ENCODE assay signal across 19 cellular contexts in genomic region chr13:106382569-106382968, GRCh38.
A peak's percentile ranks its signal among the peaks of the same experiment; 100 is the strongest.
DNase-seq lines count a peak whose midpoint lies in the region; ATAC-seq and TF ChIP-seq lines count a peak whose summit lies in the region.
"Had no signal": no experiment of that assay in that cellular context is flagged by ENCODE, and none has a peak within 500 bp of the region (broad histone marks: within the 10 kb centered on the region; RNA-seq: fewer than 3 reads in every experiment).

No MANE protein-coding gene starts in this region.

- TF ChIP-seq POLR2A in HCT116 (IDR thresholded peaks at IDR 0.05; ENCODE audit: borderline replicate concordance, extremely low read depth, insufficient read depth, insufficient read length): no peak

- POLR2A ChIA-PET in HCT116 (lab: Charles Lee): no interaction called here

- no peak overlapping the region for H3K14ac ChIP-seq in trophoblast cell (ENCODE audit: low read length)

- no TSS peak for BruUV-seq in HCT116 (replicated peaks; lab: Mats Ljungman, UMichigan)

- H4K91ac ChIP-seq in trophoblast cell (ENCODE audit: low read depth, low read length): no peak overlapping the region

- CTCF ChIA-PET in HCT116 (lab: Charles Lee): no interaction called here

- H4K8ac ChIP-seq in trophoblast cell (ENCODE audit: low read depth, low read length): no peak overlapping the region

- H3K27me3 ChIP-seq in HCT116 (ENCODE audit: insufficient read depth, low read length): no peaks in the 10 kb centered on the region
- H3K27me3 ChIP-seq in ascending aorta: no peaks in the 10 kb centered on the region
- no peaks in the 10 kb centered on the region for H3K27me3 ChIP-seq in trophoblast cell (ENCODE audit: insufficient read depth, low read length)

- no peaks in the 10 kb centered on the region for H3K79me2 ChIP-seq in HCT116 (ENCODE audit: insufficient read depth, low read length)
- H3K79me2 ChIP-seq in trophoblast cell (ENCODE audit: control insufficient read depth, insufficient read depth, low read length, poor library complexity): no peaks in the 10 kb centered on the region

- H2BK12ac ChIP-seq in trophoblast cell (ENCODE audit: low read length): peak overlapping the region; percentile 68

- no peaks in the 10 kb centered on the region for H3K9me2 ChIP-seq in HCT116 (ENCODE audit: insufficient read depth)

- RAD21 ChIA-PET in HCT116 (lab: Charles Lee; ENCODE audit: low non-redundant PET in 1 of 2, low total read pairs in 2 of 2, uncharacterized antibody in 2 of 2, unreplicated experiment in 2 of 2): no interaction called here

- H3K79me1 ChIP-seq in trophoblast cell (ENCODE audit: low read length): peaks cover 13% of the 10 kb centered on the region

- 0 out of 2 replicates have a peak, but pooled peaks have one; percentile 49 for ATAC-seq in HCT116
- no peak for ATAC-seq in GM19395 (IDR thresholded peaks at IDR 0.05; ENCODE audit: unreplicated experiment)
- ATAC-seq: GM12878, K562 had no signal

- peak in 2 of 3 experiments; percentile 21 to 28; a peak in 2 of 6 replicates for TF ChIP-seq CTCF in HCT116 (IDR thresholded peaks at IDR 0.05 in 2 of 3, conservative IDR thresholded peaks at IDR 0.05 in 1 of 3; ENCODE audit: borderline replicate concordance in 1 of 3, insufficient read depth in 1 of 3, low read depth in 2 of 3, low read length in 2 of 3)
- TF ChIP-seq CTCF in ascending aorta (IDR thresholded peaks at IDR 0.05): no peak

- H3K4me3 ChIP-seq in HCT116 (replicated peaks in 1 of 2; ENCODE audit: low read depth in 1 of 2, low read length in 2 of 2) (no peak overlapping the region), ascending aorta (no peak overlapping the region), trophoblast cell (ENCODE audit: low read depth, low read length) (no peak overlapping the region)
- H3K4me3 ChIP-seq: GM12878, GM23248, K562 had no signal

- no peak overlapping the region for H2BK5ac ChIP-seq in trophoblast cell (ENCODE audit: low read depth, low read length, poor library complexity)

- H2AFZ ChIP-seq in HCT116 (ENCODE audit: low read depth, low read length, poor library complexity, severe bottlenecking): no peak overlapping the region
- no peak overlapping the region for H2AFZ ChIP-seq in trophoblast cell (ENCODE audit: insufficient read depth, low read length, poor library complexity)
- H2AFZ ChIP-seq: GM23248 had no signal

- H3K9ac ChIP-seq in HCT116 (ENCODE audit: low read length): no peak overlapping the region
- H3K9ac ChIP-seq in trophoblast cell (ENCODE audit: low read length): no peak overlapping the region
- H3K9ac ChIP-seq: GM23248 had no signal

- DNase-seq in HCT116 (ENCODE audit: low read depth, low spot score): no peak
- peak; percentile 16 for DNase-seq in NCI-H1694 (lab: John Stamatoyannopoulos, UW)
- no peak for DNase-seq in ascending aorta (ENCODE audit: low spot score in 2 of 2)
- no peak for DNase-seq in trophoblast cell
- DNase-seq in NCI-H446 treated with DMSO at 0.1 percent for 48 hours (lab: John Stamatoyannopoulos, UW): no peak
- no peak for DNase-seq in kidney tubule cell (ENCODE audit: low spot score)
- DNase-seq: Calu3; CD4-positive, alpha-beta T cell; GDM1; GM23248; MV-4-11; NCI-H1417 treated with DMSO at 0.1 percent for 48 hours; NCI-H2029 treated with DMSO at 0.1 percent for 48 hours; NCI-H2227 treated with DMSO at 0.1 percent for 48 hours; NCI-H524 treated with DMSO at 0.1 percent for 48 hours; SHP77 treated with DMSO at 0.1 percent for 48 hours had no signal

- H4K12ac ChIP-seq in trophoblast cell (ENCODE audit: low read depth, low read length): no peak overlapping the region

- no peak overlapping the region for H3K4ac ChIP-seq in trophoblast cell (ENCODE audit: low read depth, low read length)

- H3K4me1 ChIP-seq in HCT116 (ENCODE audit: control insufficient read depth in 1 of 2, insufficient read depth in 2 of 2, low read length in 2 of 2) (peaks cover under 1 to 7% of the 10 kb centered on the region in 2 experiments; a peak in 3 of 4 replicates), ascending aorta (peaks cover 3 to 14% of the 10 kb centered on the region in 2 donors), trophoblast cell (ENCODE audit: control insufficient read depth in 1 of 2, insufficient read depth in 2 of 2, low read length in 2 of 2) (peaks cover 9 to 24% of the 10 kb centered on the region in 2 experiments)

- H2AK5ac ChIP-seq in trophoblast cell (ENCODE audit: low read length): no peak overlapping the region

- no peak overlapping the region for H3K27ac ChIP-seq in HCT116 (ENCODE audit: low read depth, low read length)
- H3K27ac ChIP-seq in ascending aorta: peak overlapping the region; percentile 6 to 30
- no peak overlapping the region for H3K27ac ChIP-seq in trophoblast cell (ENCODE audit: low read depth, low read length)
- H3K27ac ChIP-seq: GM23248 had no signal

- H3K23ac ChIP-seq in trophoblast cell (ENCODE audit: low read length): no peak overlapping the region

- no peak overlapping the region for H2BK120ac ChIP-seq in trophoblast cell (ENCODE audit: insufficient read depth, low read length, poor library complexity)

- H3K9me3 ChIP-seq in HCT116 (ENCODE audit: control insufficient read depth in 1 of 2, insufficient read depth in 1 of 2, low read depth in 1 of 2, low read length in 2 of 2) (no peaks in the 10 kb centered on the region), ascending aorta (no peaks in the 10 kb centered on the region), trophoblast cell (ENCODE audit: insufficient read depth, low read depth, low read length) (no peaks in the 10 kb centered on the region)

- H3K4me2 ChIP-seq in HCT116 (ENCODE audit: low read length) (no peak overlapping the region), trophoblast cell (ENCODE audit: low read length) (no peak overlapping the region)

- TF ChIP-seq RAD21 in HCT116 (IDR thresholded peaks at IDR 0.05; ENCODE audit: low read depth): no peak

- intact Hi-C loops in HCT116 (cut with micrococcal nuclease): no loop called here
- intact Hi-C loops in ascending aorta (cut with DNase I): no loop called here

- H3K36me3 ChIP-seq in HCT116 (ENCODE audit: control insufficient read depth in 1 of 2, insufficient read depth in 2 of 2, low read length in 2 of 2) (no peaks in the 10 kb centered on the region), ascending aorta (no peaks in the 10 kb centered on the region), trophoblast cell (ENCODE audit: control insufficient read depth in 1 of 2, insufficient read depth in 2 of 2, low read length in 2 of 2) (no peaks in the 10 kb centered on the region)

- no peaks in the 10 kb centered on the region for H4K20me1 ChIP-seq in HCT116 (ENCODE audit: insufficient read depth)

- no peak overlapping the region for H3K18ac ChIP-seq in trophoblast cell (ENCODE audit: low read length)

- no CpG with 5 or more reads among the region's 5 CpGs for WGBS in trophoblast cell (ENCODE audit: extremely low coverage, insufficient coverage, insufficient read length)

TF ChIP-seq in HCT116, 20 proteins besides CTCF, POLR2A, EP300 and RAD21 (continues in another document):
- TF ChIP-seq ELF1 (IDR thresholded peaks at IDR 0.05; ENCODE audit: borderline replicate concordance, low read depth) (no peak), ZFX (IDR thresholded peaks at IDR 0.05) (no peak), SP1 (IDR thresholded peaks at IDR 0.05; ENCODE audit: low read depth) (no peak), SRF (IDR thresholded peaks at IDR 0.05; ENCODE audit: low read depth) (no peak), YY1 (IDR thresholded peaks at IDR 0.05; ENCODE audit: extremely low read depth, insufficient replicate concordance, low read depth, low read length) (no peak), CBX3 (IDR thresholded peaks at IDR 0.05; ENCODE audit: low read depth) (no peak), EZH2 (IDR thresholded peaks at IDR 0.05) (no peak), ZNF274 (IDR thresholded peaks at IDR 0.05; ENCODE audit: low read depth, low read length) (no peak), POLR2AphosphoS5 (IDR thresholded peaks at IDR 0.05; ENCODE audit: low read depth, low read length) (no peak), ZBTB33 (IDR thresholded peaks at IDR 0.05; ENCODE audit: extremely low read depth, insufficient replicate concordance, low read length) (no peak)

Comparison
In these comparisons a context has a peak if more than half of its experiments do, and no peak if none do; other contexts are left out.
1. H3K27ac ChIP-seq: peak in ascending aorta (2 of 2); none in HCT116 (single experiment) and trophoblast cell (single experiment).
2. CTCF ChIP-seq: peak in HCT116 (2 of 3); none in ascending aorta (0 of 3).